Comparison of ENCODE assay signal across 21 cellular contexts in genomic region chr1:221089803-221090202, GRCh38.
DNase-seq lines count a peak whose midpoint lies in the region; ATAC-seq, FAIRE-seq and TF ChIP-seq lines count a peak whose summit lies in the region.
"Had no signal": no experiment of that assay in that cellular context is flagged by ENCODE, and none has a peak within 500 bp of the region (broad histone marks: within the 10 kb centered on the region; RNA-seq: fewer than 3 reads in every experiment).

No MANE protein-coding gene starts in this region.

- FAIRE-seq in A549 (lab: Jason Lieb, UNC) (no peak), astrocyte (lab: Jason Lieb, UNC) (peak; percentile 5)
- FAIRE-seq: GM12878, GM18507 had no signal

- no peaks in the 10 kb centered on the region for H3K9me3 ChIP-seq in A549
- H3K9me3 ChIP-seq in astrocyte (ENCODE audit: insufficient read depth, low read depth, low read length) = no peaks in the 10 kb centered on the region

- peak overlapping the region; percentile 61 for H3K4me2 ChIP-seq in A549
- no peak overlapping the region for H3K4me2 ChIP-seq in astrocyte (ENCODE audit: low read length)
- H3K4me2 ChIP-seq: BLaER1 treated with 17β-estradiol and CSF1 and Interleukin-3, amounts not matched to agents 10 nM and 100 nM; GM23338 had no signal

- no peaks in the 10 kb centered on the region for H3K9me3 Mint-ChIP-seq in HFFc6
- H3K9me3 Mint-ChIP-seq in astrocyte (ENCODE audit: unreplicated experiment) = no peaks in the 10 kb centered on the region
- peaks cover under 1% of the 10 kb centered on the region for H3K9me3 Mint-ChIP-seq in mesothelial cell of epicardium
- H3K9me3 Mint-ChIP-seq: GM23338, IgD-negative memory B cell had no signal

- H3K27me3 Mint-ChIP-seq in HFFc6 (ENCODE audit: insufficient read depth) = no peaks in the 10 kb centered on the region; the same call in 1 of the 2 replicates
- no peaks in the 10 kb centered on the region for H3K27me3 Mint-ChIP-seq in astrocyte (ENCODE audit: low read depth, unreplicated experiment)
- H3K27me3 Mint-ChIP-seq in mesothelial cell of epicardium (ENCODE audit: low read depth) = peaks cover 18% of the 10 kb centered on the region
- H3K27me3 Mint-ChIP-seq: CD8-positive, alpha-beta memory T cell; IgD-negative memory B cell had no signal

- peak overlapping the region; percentile 83 for H3K27ac Mint-ChIP-seq in HFFc6
- peak overlapping the region; percentile 48 for H3K27ac Mint-ChIP-seq in astrocyte (ENCODE audit: unreplicated experiment)
- peak overlapping the region; percentile 30 for H3K27ac Mint-ChIP-seq in mesothelial cell of epicardium
- H3K27ac Mint-ChIP-seq: CD8-positive, alpha-beta memory T cell; GM23338; IgD-negative memory B cell had no signal

- peaks cover 38% of the 10 kb centered on the region for H3K4me1 ChIP-seq in A549
- H3K4me1 ChIP-seq in astrocyte (ENCODE audit: insufficient read depth, low read length) = peaks cover 4% of the 10 kb centered on the region
- no peaks in the 10 kb centered on the region for H3K4me1 ChIP-seq in foreskin keratinocyte

- no peak for TF ChIP-seq POLR2A in A549 (IDR thresholded peaks at IDR 0.05; ENCODE audit: low read length)

- DNase-seq in A549 (ENCODE audit: low read depth in 1 of 2, low spot score in 1 of 2) (no peak), HFFc6 (no peak), astrocyte (ENCODE audit: low read depth) (no peak), mesothelial cell of epicardium (ENCODE audit: low spot score in 2 of 2, unreplicated experiment in 2 of 2) (no peak), foreskin keratinocyte (no peak), cerebellar nuclear complex (lab: John Stamatoyannopoulos, UW) (no peak), HuH-7.5 (ENCODE audit: low spot score) (no peak)
- DNase-seq: 8988T; CD8-positive, alpha-beta memory T cell; DND-41; GDM1; NCI-H1105; NCI-H187; NCI-H69; RPMI8226 had no signal

- POLR2A ChIA-PET in A549 (lab: Yijun Ruan, JAX) = no interaction called here

- CTCF ChIA-PET in A549 (lab: Yijun Ruan, JAX) = no interaction called here

- H4K20me1 ChIP-seq in astrocyte (ENCODE audit: insufficient read depth, low read length) = no peaks in the 10 kb centered on the region
- H4K20me1 ChIP-seq: BLaER1 treated with 17β-estradiol and CSF1 and Interleukin-3, amounts not matched to agents 10 nM and 100 nM had no signal

- no peak for TF ChIP-seq EP300 in A549 (IDR thresholded peaks at IDR 0.05)

- H3K36me3 ChIP-seq in astrocyte (ENCODE audit: insufficient read depth, low read length) = no peaks in the 10 kb centered on the region
- H3K36me3 ChIP-seq: BLaER1 treated with 17β-estradiol and CSF1 and Interleukin-3, amounts not matched to agents 10 nM and 100 nM had no signal

- TF ChIP-seq RAD21 in A549 (conservative IDR thresholded peaks at IDR 0.05 in 1 of 2, IDR thresholded peaks at IDR 0.05 in 1 of 2) = no peak

- 0% methylated on average over 1 of the region's 1 CpG for WGBS in A549 (ENCODE audit: missing lambda C conversion rate)

- H3K27ac ChIP-seq in A549 = peak overlapping the region; percentile 66 to 78
- H3K27ac ChIP-seq in astrocyte (ENCODE audit: low read depth, low read length) = peak overlapping the region; percentile 16
- no peak overlapping the region for H3K27ac ChIP-seq in foreskin keratinocyte
- H3K27ac ChIP-seq: BLaER1 treated with 17β-estradiol and CSF1 and Interleukin-3, amounts not matched to agents 10 nM and 100 nM had no signal

- H3K4me3 Mint-ChIP-seq in HFFc6 = peak overlapping the region; percentile 49
- H3K4me3 Mint-ChIP-seq in astrocyte (ENCODE audit: unreplicated experiment) = no peak overlapping the region
- H3K4me3 Mint-ChIP-seq in mesothelial cell of epicardium = no peak overlapping the region
- H3K4me3 Mint-ChIP-seq: CD8-positive, alpha-beta memory T cell; GM23338 had no signal

- H3K79me2 ChIP-seq in astrocyte (ENCODE audit: insufficient read depth, low read length) = no peaks in the 10 kb centered on the region

- H3K9ac ChIP-seq in astrocyte (ENCODE audit: low read length) = no peak overlapping the region
- H3K9ac ChIP-seq: BLaER1 treated with 17β-estradiol and CSF1 and Interleukin-3, amounts not matched to agents 10 nM and 100 nM had no signal

- peak in 1 of 2 experiments; percentile 39; a peak in 2 of 6 replicates for ATAC-seq in A549
- ATAC-seq in foreskin keratinocyte = no peak
- no peak for ATAC-seq in GM18861 (IDR thresholded peaks at IDR 0.05; ENCODE audit: unreplicated experiment)
- ATAC-seq: GM12878, GM23338 had no signal

- TF ChIP-seq CTCF in A549 (IDR thresholded peaks at IDR 0.05) (no peak), HFFc6 (IDR thresholded peaks at IDR 0.05) (no peak), astrocyte (IDR thresholded peaks at IDR 0.05; ENCODE audit: insufficient read depth, low read depth, low read length) (no peak), mesothelial cell of epicardium (IDR thresholded peaks at IDR 0.05; ENCODE audit: unreplicated experiment) (no peak), foreskin keratinocyte (conservative IDR thresholded peaks at IDR 0.05) (no peak)

- H3K4me1 Mint-ChIP-seq in HFFc6 (ENCODE audit: low read depth) (peaks cover 85% of the 10 kb centered on the region), astrocyte (ENCODE audit: low read depth, unreplicated experiment) (peaks cover 20% of the 10 kb centered on the region), mesothelial cell of epicardium (peaks cover 29% of the 10 kb centered on the region)
- H3K4me1 Mint-ChIP-seq: CD8-positive, alpha-beta memory T cell had no signal

- no peak overlapping the region for H2AFZ ChIP-seq in astrocyte (ENCODE audit: low read depth, low read length)
- H2AFZ ChIP-seq: GM23338 had no signal

- H3K27me3 ChIP-seq in astrocyte (ENCODE audit: insufficient read depth, low read length) (no peaks in the 10 kb centered on the region), foreskin keratinocyte (no peaks in the 10 kb centered on the region)
- H3K27me3 ChIP-seq: BLaER1 treated with 17β-estradiol and CSF1 and Interleukin-3, amounts not matched to agents 10 nM and 100 nM had no signal

- H3K36me3 Mint-ChIP-seq in HFFc6 (ENCODE audit: low read depth) (peaks cover 1% of the 10 kb centered on the region; the same call in 1 of the 2 replicates), astrocyte (ENCODE audit: low read depth, unreplicated experiment) (no peaks in the 10 kb centered on the region), mesothelial cell of epicardium (no peaks in the 10 kb centered on the region)
- H3K36me3 Mint-ChIP-seq: CD8-positive, alpha-beta memory T cell had no signal

- H3K4me3 ChIP-seq in A549 = no peak overlapping the region
- no peak overlapping the region for H3K4me3 ChIP-seq in astrocyte (ENCODE audit: insufficient read depth, low read depth, low read length)
- H3K4me3 ChIP-seq: BLaER1 treated with 17β-estradiol and CSF1 and Interleukin-3, amounts not matched to agents 10 nM and 100 nM; GM12878; GM23338 had no signal

TF ChIP-seq in A549, 52 proteins besides CTCF, POLR2A, EP300 and RAD21:
- TF ChIP-seq ATOH8 (CRISPR knock-in tag; IDR thresholded peaks at IDR 0.05; ENCODE audit: low read depth) = no peak
- TF ChIP-seq CEBPB (IDR thresholded peaks at IDR 0.05) = peak in 1 of 2 experiments; percentile 58; a peak in 2 of 4 replicates

Comparison
In these comparisons a context has a peak if more than half of its experiments do, and no peak if none do; other contexts are left out.
1. H3K27ac Mint-ChIP-seq: peak in every context shown above with its lines; median percentile 83 in HFFc6; 48 in astrocyte; 30 in mesothelial cell of epicardium.